ENCODE assay signal across 15 cellular contexts in the genomic region with DNA sequence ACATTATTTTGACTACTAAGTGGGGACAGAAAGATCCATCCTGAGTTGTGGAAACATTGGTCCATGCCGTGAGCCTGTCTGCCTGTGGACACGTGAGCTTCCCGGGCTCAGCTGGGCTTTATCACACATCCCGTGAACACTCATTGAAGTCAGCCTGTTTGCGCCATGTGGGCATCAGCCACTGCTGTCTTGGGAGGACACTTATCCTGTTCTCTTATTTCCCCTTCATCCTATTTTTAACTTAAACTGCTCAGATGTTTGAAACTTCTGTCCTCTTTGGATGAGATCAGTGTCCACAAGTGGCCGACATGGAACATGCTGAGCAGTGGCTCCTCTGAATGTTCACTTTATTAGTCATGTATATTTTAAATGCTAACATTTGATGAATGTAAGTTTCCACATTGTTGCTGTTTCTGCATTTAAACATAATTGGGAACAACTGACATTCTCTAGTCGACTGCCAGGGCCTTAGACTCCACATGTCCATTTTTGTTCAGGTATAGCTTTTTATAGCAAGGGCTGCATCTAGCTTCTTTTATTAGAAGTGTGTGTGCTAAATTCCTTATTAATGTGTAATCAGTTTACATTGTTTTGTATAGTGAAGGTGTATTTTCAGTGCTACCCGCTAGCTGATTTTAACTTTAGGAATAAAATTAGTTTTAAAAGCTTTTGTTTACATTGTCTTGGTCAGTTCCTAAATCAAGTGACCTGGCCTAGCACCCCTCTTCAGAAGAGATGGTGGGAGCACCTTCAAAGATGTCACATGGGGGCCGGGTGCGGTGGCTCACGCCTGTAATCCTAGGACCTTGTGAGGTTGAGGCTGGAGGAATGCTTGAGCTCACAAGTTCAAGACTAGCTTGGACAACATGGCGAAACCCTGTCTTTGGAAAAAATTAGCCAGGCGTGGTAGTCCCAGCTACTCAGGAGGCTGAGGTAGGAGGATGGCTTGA. TPM values are rescaled to one million over a fixed set of nuclear protein-coding genes. Genes with fewer than 3 reads are reported as not detected.
DNase-seq lines count a peak whose midpoint lies in the region; ATAC-seq and TF ChIP-seq lines count a peak whose summit lies in the region.
"Had no signal": no experiment of that assay in that cellular context is flagged by ENCODE, and none has a peak within 500 bp of the region (broad histone marks: within the 10 kb centered on the region; RNA-seq: fewer than 3 reads in every experiment).

No MANE protein-coding gene starts in this region.

- H3K9me3 Mint-ChIP-seq in activated naive CD4-positive, alpha-beta T cell treated with anti-CD3 and anti-CD28 coated beads, Interleukin-2, amount 10 ng/mL, durations not matched to agents 7 days and 5 days, result no peaks in the 10 kb centered on the region
- no peaks in the 10 kb centered on the region for H3K9me3 Mint-ChIP-seq in activated naive CD4-positive, alpha-beta T cell treated with anti-CD3 and anti-CD28 coated beads, Interleukin-2, amount 50 U/mL, for 72 hours
- no peaks in the 10 kb centered on the region for H3K9me3 Mint-ChIP-seq in stimulated activated memory B cell treated with anti-CD40 and anti-IgM and Interleukin-4, amounts not matched to agents 10 μg/mL and 1 μg/mL and 100 μg/mL, for 72 hours
- H3K9me3 Mint-ChIP-seq: type B pancreatic cell had no signal

- H3K4me3 ChIP-seq in SU-DHL-6 (ENCODE audit: insufficient read depth, low read length, poor library complexity, severe bottlenecking) (no peak overlapping the region), heart right ventricle (no peak overlapping the region)
- H3K4me3 ChIP-seq: adrenal gland had no signal

- H3F3A ChIP-seq in SU-DHL-6 (ENCODE audit: insufficient read depth), result peaks cover 50% of the 10 kb centered on the region

- H3K9me2 ChIP-seq in SU-DHL-6 (replicated peaks; ENCODE audit: insufficient read depth, low read length), result no peaks in the 10 kb centered on the region

- H3K9me3 ChIP-seq in SU-DHL-6 (ENCODE audit: insufficient read depth, low read length) (no peaks in the 10 kb centered on the region), heart right ventricle (no peaks in the 10 kb centered on the region)
- H3K9me3 ChIP-seq: adrenal gland had no signal

- CTCF ChIA-PET in activated naive CD4-positive, alpha-beta T cell treated with anti-CD3 and anti-CD28 coated beads, Interleukin-2, amount 10 ng/mL, durations not matched to agents 7 days and 5 days (lab: Charles Lee), result interaction anchor here (1.0 to 1.5 kb wide), 2 partner anchors 18 to 89 kb away, joined by 3 to 5 read pairs; no protein-coding TSS in a partner anchor

- H3K27me3 Mint-ChIP-seq in activated naive CD4-positive, alpha-beta T cell treated with anti-CD3 and anti-CD28 coated beads, Interleukin-2, amount 10 ng/mL, durations not matched to agents 7 days and 5 days, result no peaks in the 10 kb centered on the region
- H3K27me3 Mint-ChIP-seq in stimulated activated memory B cell treated with anti-CD40 and anti-IgM and Interleukin-4, amounts not matched to agents 10 μg/mL and 1 μg/mL and 100 μg/mL, for 72 hours, result no peaks in the 10 kb centered on the region
- H3K27me3 Mint-ChIP-seq: type B pancreatic cell had no signal

- H3K4me1 ChIP-seq in heart right ventricle, result peaks cover 0 to 36% (median 10%) of the 10 kb centered on the region in 9 donors

- H2AFZ ChIP-seq in SU-DHL-6 (ENCODE audit: low read depth, low read length, severe bottlenecking), result no peak overlapping the region

- TF ChIP-seq CTCF in SU-DHL-6 (IDR thresholded peaks at IDR 0.05; ENCODE audit: insufficient read depth, low read length, poor library complexity, severe bottlenecking), result no peak
- TF ChIP-seq CTCF in heart right ventricle (IDR thresholded peaks at IDR 0.05), result no peak

- peak overlapping the region; percentile 5 for H3K27ac Mint-ChIP-seq in activated naive CD4-positive, alpha-beta T cell treated with anti-CD3 and anti-CD28 coated beads, Interleukin-2, amount 10 ng/mL, durations not matched to agents 7 days and 5 days
- no peak overlapping the region for H3K27ac Mint-ChIP-seq in activated naive CD4-positive, alpha-beta T cell treated with anti-CD3 and anti-CD28 coated beads, Interleukin-2, amount 50 U/mL, for 72 hours
- H3K27ac Mint-ChIP-seq in stimulated activated memory B cell treated with anti-CD40 and anti-IgM and Interleukin-4, amounts not matched to agents 10 μg/mL and 1 μg/mL and 100 μg/mL, for 72 hours, result peak overlapping the region; percentile 78
- H3K27ac Mint-ChIP-seq: type B pancreatic cell had no signal

- H3K4me3 Mint-ChIP-seq in activated naive CD4-positive, alpha-beta T cell treated with anti-CD3 and anti-CD28 coated beads, Interleukin-2, amount 10 ng/mL, durations not matched to agents 7 days and 5 days, result no peak overlapping the region
- no peak overlapping the region for H3K4me3 Mint-ChIP-seq in stimulated activated memory B cell treated with anti-CD40 and anti-IgM and Interleukin-4, amounts not matched to agents 10 μg/mL and 1 μg/mL and 100 μg/mL, for 72 hours
- H3K4me3 Mint-ChIP-seq: type B pancreatic cell had no signal

- DNase-seq in activated naive CD4-positive, alpha-beta T cell treated with anti-CD3 and anti-CD28 coated beads, Interleukin-2, amount 10 ng/mL, durations not matched to agents 7 days and 5 days, result no peak
- no peak for DNase-seq in activated naive CD4-positive, alpha-beta T cell treated with anti-CD3 and anti-CD28 coated beads, Interleukin-2, amount 50 U/mL, for 72 hours (ENCODE audit: low spot score in 2 of 2)
- peak; percentile 29 to 55 for DNase-seq in heart right ventricle
- no peak for DNase-seq in stimulated activated CD4-positive, alpha-beta T cell treated with anti-CD3 and anti-CD28 coated beads, Interleukin-4, amount 100 ng/mL, for 4 hours
- DNase-seq: foreskin melanocyte, islet precursor cell, NCI-H1105, NCI-H510A treated with DMSO at 0.1 percent for 48 hours, SHP77 had no signal

- H3K79me2 ChIP-seq in SU-DHL-6 (ENCODE audit: insufficient read depth, low read length), result peaks cover 7% of the 10 kb centered on the region; the same call in 1 of the 2 replicates

- H3K4me2 ChIP-seq in SU-DHL-6 (ENCODE audit: low read depth, low read length, poor library complexity, severe bottlenecking), result no peak overlapping the region

- no peak overlapping the region for H3K9ac ChIP-seq in SU-DHL-6 (ENCODE audit: low read length)

- H3K27ac ChIP-seq in SU-DHL-6 (ENCODE audit: low read depth, low read length), result peak overlapping the region; percentile 98
- peak overlapping the region in 9 of 10 donors; percentile 36 to 79 (median 61) for H3K27ac ChIP-seq in heart right ventricle

- no peaks in the 10 kb centered on the region for H3K4me1 Mint-ChIP-seq in activated naive CD4-positive, alpha-beta T cell treated with anti-CD3 and anti-CD28 coated beads, Interleukin-2, amount 10 ng/mL, durations not matched to agents 7 days and 5 days
- H3K4me1 Mint-ChIP-seq in stimulated activated memory B cell treated with anti-CD40 and anti-IgM and Interleukin-4, amounts not matched to agents 10 μg/mL and 1 μg/mL and 100 μg/mL, for 72 hours, result peaks cover 4% of the 10 kb centered on the region

- H3K36me3 ChIP-seq in SU-DHL-6 (ENCODE audit: low read length) (peaks cover 41% of the 10 kb centered on the region), heart right ventricle (peaks cover 0 to 100% (median 51%) of the 10 kb centered on the region in 9 donors)

- 68 to 78% methylated on average over 13 of the region's 13 CpGs for WGBS in heart right ventricle, 2 donors

- H3K36me3 Mint-ChIP-seq in activated naive CD4-positive, alpha-beta T cell treated with anti-CD3 and anti-CD28 coated beads, Interleukin-2, amount 10 ng/mL, durations not matched to agents 7 days and 5 days, result peaks cover 77% of the 10 kb centered on the region
- H3K36me3 Mint-ChIP-seq in activated naive CD4-positive, alpha-beta T cell treated with anti-CD3 and anti-CD28 coated beads, Interleukin-2, amount 50 U/mL, for 72 hours, result peaks cover 16 to 32% of the 10 kb centered on the region in 2 donors
- H3K36me3 Mint-ChIP-seq in stimulated activated memory B cell treated with anti-CD40 and anti-IgM and Interleukin-4, amounts not matched to agents 10 μg/mL and 1 μg/mL and 100 μg/mL, for 72 hours, result peaks cover 65% of the 10 kb centered on the region

- H4K20me1 ChIP-seq in SU-DHL-6 (ENCODE audit: low read depth, low read length), result no peaks in the 10 kb centered on the region

- intact Hi-C loops in heart right ventricle (cut with DNase I), result no loop called here

- no peak for ATAC-seq in activated naive CD4-positive, alpha-beta T cell treated with anti-CD3 and anti-CD28 coated beads, Interleukin-2, amount 50 U/mL, for 72 hours
- ATAC-seq in heart right ventricle, result peak; percentile 60 to 96 (median 90)
- ATAC-seq in stimulated activated memory B cell treated with anti-CD40 and anti-IgM and Interleukin-4, amounts not matched to agents 10 μg/mL and 1 μg/mL and 100 μg/mL, for 72 hours, result no peak
- ATAC-seq in HG02678 (IDR thresholded peaks at IDR 0.05; ENCODE audit: unreplicated experiment), result no peak
- no peak for ATAC-seq in GM21737 (IDR thresholded peaks at IDR 0.05; ENCODE audit: unreplicated experiment)

- H3K27me3 ChIP-seq in SU-DHL-6 (ENCODE audit: low read length) (no peaks in the 10 kb centered on the region), heart right ventricle (no peaks in the 10 kb centered on the region)
- H3K27me3 ChIP-seq: adrenal gland had no signal

RNA-seq across cellular contexts. Expression of gene RNF34, which starts 24.0 kb away (rescaled TPM):
- total RNA-seq in activated naive CD4-positive, alpha-beta T cell treated with anti-CD3 and anti-CD28 coated beads, Interleukin-2, amount 50 U/mL, for 72 hours, result 10 to 100 TPM; 55.1 to 83.0 TPM
- 10 to 100 TPM; 21.6 to 37.9 (median 24.9) TPM for total RNA-seq in heart right ventricle
- 10 to 100 TPM; 18.9 to 19.3 TPM for polyA plus RNA-seq in heart right ventricle

Comparison
In these comparisons a context has a peak if more than half of its experiments do, and no peak if none do; other contexts are left out.
1. H3K27ac Mint-ChIP-seq: peak in activated naive CD4-positive, alpha-beta T cell treated with anti-CD3 and anti-CD28 coated beads, Interleukin-2, amount 10 ng/mL, durations not matched to agents 7 days and 5 days (single experiment) and stimulated activated memory B cell treated with anti-CD40 and anti-IgM and Interleukin-4, amounts not matched to agents 10 μg/mL and 1 μg/mL and 100 μg/mL, for 72 hours (single experiment); none in activated naive CD4-positive, alpha-beta T cell treated with anti-CD3 and anti-CD28 coated beads, Interleukin-2, amount 50 U/mL, for 72 hours (0 of 2).
2. DNase-seq: peak in heart right ventricle (2 of 2); none in activated naive CD4-positive, alpha-beta T cell treated with anti-CD3 and anti-CD28 coated beads, Interleukin-2, amount 10 ng/mL, durations not matched to agents 7 days and 5 days (single experiment), activated naive CD4-positive, alpha-beta T cell treated with anti-CD3 and anti-CD28 coated beads, Interleukin-2, amount 50 U/mL, for 72 hours (0 of 2) and stimulated activated CD4-positive, alpha-beta T cell treated with anti-CD3 and anti-CD28 coated beads, Interleukin-4, amount 100 ng/mL, for 4 hours (0 of 2).
3. ATAC-seq: peak in heart right ventricle (8 of 8); none in activated naive CD4-positive, alpha-beta T cell treated with anti-CD3 and anti-CD28 coated beads, Interleukin-2, amount 50 U/mL, for 72 hours (0 of 2), stimulated activated memory B cell treated with anti-CD40 and anti-IgM and Interleukin-4, amounts not matched to agents 10 μg/mL and 1 μg/mL and 100 μg/mL, for 72 hours (single experiment), HG02678 (single experiment) and GM21737 (single experiment).